In the genomic region with DNA sequence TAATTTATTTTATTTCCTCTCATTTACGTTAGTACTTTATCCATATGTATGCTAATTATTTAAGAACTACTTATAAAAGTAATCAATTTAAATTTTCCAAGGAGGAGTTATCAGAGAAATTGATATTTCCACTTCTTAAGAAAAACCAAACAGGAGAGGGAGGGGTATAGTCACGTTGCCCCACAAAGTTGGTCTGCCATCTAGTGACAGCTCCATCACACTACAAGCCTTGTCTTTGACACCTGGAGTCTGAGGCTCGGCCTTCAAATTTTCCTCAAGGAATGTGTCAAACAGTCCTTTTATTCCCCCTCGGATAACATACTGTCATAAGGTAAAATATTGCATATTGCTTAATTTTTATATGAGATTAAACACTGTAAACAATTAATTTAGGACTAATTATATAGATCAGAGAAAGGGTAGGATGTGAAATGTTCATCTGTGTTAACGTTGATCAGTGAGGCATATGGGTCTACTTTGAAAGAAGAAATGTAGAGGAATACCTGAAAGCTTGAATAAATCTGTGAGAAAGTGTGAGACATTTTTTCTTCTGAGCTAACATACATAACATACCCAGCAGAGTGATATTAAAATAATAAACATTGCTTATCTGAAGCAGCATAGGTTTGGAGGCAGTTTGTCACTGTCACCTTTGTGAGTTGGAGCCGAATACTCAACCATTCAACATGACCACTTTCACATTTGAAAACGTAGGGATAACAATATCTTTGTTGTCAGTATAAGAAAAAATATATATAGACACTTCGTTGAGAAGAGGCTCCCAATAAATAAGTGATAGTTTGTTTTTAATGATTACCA, we compare ENCODE assay signal across 8 cellular contexts.
DNase-seq lines count a peak whose midpoint lies in the region; ATAC-seq, FAIRE-seq and TF ChIP-seq lines count a peak whose summit lies in the region.

No MANE protein-coding gene starts in this region.

- no peaks in the 10 kb centered on the region for H3K4me1 ChIP-seq in spleen

- H3K36me3 Mint-ChIP-seq in T-helper 17 cell (ENCODE audit: low read depth) = no peaks in the 10 kb centered on the region

- peaks cover 4% of the 10 kb centered on the region for H3K27me3 Mint-ChIP-seq in T-helper 17 cell

- peak; percentile 65 for DNase-seq in AG20443 (ENCODE audit: low spot score)
- DNase-seq in GM03348 (ENCODE audit: low spot score) = peak; percentile 62
- DNase-seq in H54 (ENCODE audit: insufficient read length, low spot score) = peak; percentile 6
- DNase-seq in Jurkat, Clone E6-1 (ENCODE audit: low read depth, low spot score) = peak; percentile 28
- DNase-seq in T-helper 17 cell = no peak
- peak; percentile 11 for DNase-seq in foreskin melanocyte
- DNase-seq in spleen = no peak
- no peak for DNase-seq in occipital lobe (lab: John Stamatoyannopoulos, UW)

- H3K4me1 Mint-ChIP-seq in T-helper 17 cell = peaks cover 4% of the 10 kb centered on the region

- no peak overlapping the region for H3K4me3 ChIP-seq in Jurkat, Clone E6-1 (ENCODE audit: low read length)
- no peak overlapping the region for H3K4me3 ChIP-seq in spleen

- intact Hi-C loops in spleen (cut with DNase I; ENCODE audit: low total_unique reads) = no loop called here

- FAIRE-seq in H54 (lab: Jason Lieb, UNC) = no peak

- TF ChIP-seq CTCF in spleen (IDR thresholded peaks at IDR 0.05 in 8 of 11, conservative IDR thresholded peaks at IDR 0.05 in 3 of 11) = peak in 7 of 11 experiments; percentile 47 to 67 (median 62)

- no peak overlapping the region for H3K27ac ChIP-seq in spleen

- H3K4me3 Mint-ChIP-seq in T-helper 17 cell = no peak overlapping the region

- H3K36me3 ChIP-seq in spleen = no peaks in the 10 kb centered on the region

- WGBS in spleen, 5 donors = 43 to 58% (median 48%) methylated on average over 8 of the region's 8 CpGs

- peak; percentile 55 for ATAC-seq in T-helper 17 cell

- no peak overlapping the region for H3K27ac Mint-ChIP-seq in T-helper 17 cell

- TF ChIP-seq POLR2A in H54 (IDR thresholded peaks at IDR 0.05; ENCODE audit: low read depth, low read length) (no peak), spleen (IDR thresholded peaks at IDR 0.05) (no peak)

- H3K9me3 ChIP-seq in T-helper 17 cell (ENCODE audit: control insufficient read depth, low read length, poor library complexity, severe bottlenecking) = no peaks in the 10 kb centered on the region
- no peaks in the 10 kb centered on the region for H3K9me3 ChIP-seq in spleen

- peaks cover 0 to 4% (median 0%) of the 10 kb centered on the region in 7 donors for H3K27me3 ChIP-seq in spleen (replicated peaks in 1 of 7)

Comparison
In these comparisons a context has a peak if more than half of its experiments do, and no peak if none do; other contexts are left out.
1. DNase-seq: peak in AG20443 (single experiment), GM03348 (single experiment), H54 (single experiment), Jurkat, Clone E6-1 (single experiment) and foreskin melanocyte (single experiment); none in T-helper 17 cell (0 of 3), spleen (single experiment) and occipital lobe (single experiment).